12 cellular contexts compared by ENCODE assay signal in the genomic region with DNA sequence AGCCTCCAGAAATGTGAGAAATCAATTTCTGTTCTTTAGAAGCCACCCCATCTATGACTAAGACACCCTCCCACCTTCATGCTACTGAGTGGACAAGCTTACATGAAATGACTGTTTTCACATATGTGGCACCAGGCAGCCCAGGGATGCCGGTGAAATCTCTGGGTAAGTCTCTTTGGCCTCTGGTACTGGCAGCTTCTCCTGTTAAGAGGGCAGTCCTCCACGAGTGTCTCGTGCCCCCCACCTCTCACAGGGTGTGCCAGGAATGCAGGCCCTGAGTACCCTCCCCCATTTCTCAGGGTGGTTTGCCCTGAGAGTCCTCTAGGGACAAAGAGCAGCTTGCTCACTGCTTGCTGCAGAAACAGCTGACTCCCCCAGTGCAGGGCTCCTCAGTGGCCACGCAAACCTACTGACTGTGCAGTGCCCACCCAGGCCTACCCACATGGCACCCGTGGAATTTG. TPM values are rescaled to one million over a fixed set of nuclear protein-coding genes. Genes with fewer than 3 reads are reported as not detected.
DNase-seq lines count a peak whose midpoint lies in the region; ATAC-seq and TF ChIP-seq lines count a peak whose summit lies in the region.
"Had no signal": no experiment of that assay in that cellular context is flagged by ENCODE, and none has a peak within 500 bp of the region (broad histone marks: within the 10 kb centered on the region; RNA-seq: fewer than 3 reads in every experiment).

No MANE protein-coding gene starts in this region.

- no peaks in the 10 kb centered on the region for H3K9me3 ChIP-seq in heart right ventricle
- H3K9me3 ChIP-seq: adrenal gland, Peyer's patch had no signal

- peaks cover 0 to 7% (median 0%) of the 10 kb centered on the region in 7 donors for H3K27me3 ChIP-seq in heart right ventricle
- H3K27me3 ChIP-seq: adrenal gland, Peyer's patch had no signal

- DNase-seq in Right ventricle myocardium superior (peak; percentile 17), heart right ventricle (no peak), glutamatergic neuron (peak; percentile 11), T1000 (lab: John Stamatoyannopoulos, UW) (no peak)
- peak; percentile 41 to 45 for DNase-seq in stimulated activated naive CD8-positive, alpha-beta T cell treated with anti-CD3 and anti-CD28 coated beads, Interleukin-15, amount 100 ng/mL, for 72 hours
- DNase-seq in activated effector memory CD4-positive, alpha-beta T cell treated with Interleukin-2 at 50 U/mL for 16 hours = no peak
- DNase-seq: Peyer's patch had no signal

- peaks cover 19% of the 10 kb centered on the region for H3K4me1 Mint-ChIP-seq in glutamatergic neuron (ENCODE audit: low read depth, unreplicated experiment)
- peaks cover 83% of the 10 kb centered on the region for H3K4me1 Mint-ChIP-seq in stimulated activated naive CD8-positive, alpha-beta T cell treated with anti-CD3 and anti-CD28 coated beads, Interleukin-15, amount 100 ng/mL, for 72 hours

- peaks cover 12 to 51% (median 32%) of the 10 kb centered on the region in 9 donors for H3K4me1 ChIP-seq in heart right ventricle

- ATAC-seq in Right ventricle myocardium superior (ENCODE audit: poor library complexity) = no peak
- no peak for ATAC-seq in heart right ventricle
- ATAC-seq in stimulated activated naive CD8-positive, alpha-beta T cell treated with anti-CD3 and anti-CD28 coated beads, Interleukin-15, amount 100 ng/mL, for 72 hours = no peak
- no peak for ATAC-seq in GM19452 (IDR thresholded peaks at IDR 0.05; ENCODE audit: unreplicated experiment)

- no peak overlapping the region for H3K4me3 ChIP-seq in heart right ventricle
- H3K4me3 ChIP-seq: adrenal gland, Peyer's patch, skin epidermis had no signal

- no peak overlapping the region for H3K4me3 Mint-ChIP-seq in glutamatergic neuron (ENCODE audit: unreplicated experiment)
- peak overlapping the region; percentile 94 to 100 for H3K4me3 Mint-ChIP-seq in stimulated activated naive CD8-positive, alpha-beta T cell treated with anti-CD3 and anti-CD28 coated beads, Interleukin-15, amount 100 ng/mL, for 72 hours

- intact Hi-C loops in Right ventricle myocardium superior (cut with DNase I) = no loop called here
- intact Hi-C loops in heart right ventricle (cut with DNase I) = loop anchor here in 2 of 10 donors (5.0 to 10.0 kb wide), 2 partner anchors 36 to 61 kb away; no protein-coding TSS in a partner anchor

- H3K27ac Mint-ChIP-seq in glutamatergic neuron (ENCODE audit: unreplicated experiment) = no peak overlapping the region
- H3K27ac Mint-ChIP-seq in stimulated activated naive CD8-positive, alpha-beta T cell treated with anti-CD3 and anti-CD28 coated beads, Interleukin-15, amount 100 ng/mL, for 72 hours = peak overlapping the region in 1 of 2 donors; percentile 86

- 59 to 66% methylated on average over 5 of the region's 5 CpGs for WGBS in heart right ventricle, 2 donors

- H3K27me3 Mint-ChIP-seq in glutamatergic neuron (ENCODE audit: unreplicated experiment) = no peaks in the 10 kb centered on the region
- H3K27me3 Mint-ChIP-seq in stimulated activated naive CD8-positive, alpha-beta T cell treated with anti-CD3 and anti-CD28 coated beads, Interleukin-15, amount 100 ng/mL, for 72 hours = no peaks in the 10 kb centered on the region

- H3K36me3 Mint-ChIP-seq in glutamatergic neuron (ENCODE audit: unreplicated experiment) = no peaks in the 10 kb centered on the region

- TF ChIP-seq CTCF in heart right ventricle (IDR thresholded peaks at IDR 0.05) = no peak
- TF ChIP-seq CTCF in VCaP (conservative IDR thresholded peaks at IDR 0.05) = no peak
- no peak for TF ChIP-seq CTCF in glutamatergic neuron (IDR thresholded peaks at IDR 0.05; ENCODE audit: partially characterized antibody, unreplicated experiment)

- no peaks in the 10 kb centered on the region for H3K36me3 ChIP-seq in heart right ventricle
- H3K36me3 ChIP-seq: adrenal gland, Peyer's patch had no signal

- H3K9me3 Mint-ChIP-seq in glutamatergic neuron (ENCODE audit: unreplicated experiment) = peaks cover 1% of the 10 kb centered on the region
- H3K9me3 Mint-ChIP-seq in stimulated activated naive CD8-positive, alpha-beta T cell treated with anti-CD3 and anti-CD28 coated beads, Interleukin-15, amount 100 ng/mL, for 72 hours = no peaks in the 10 kb centered on the region

- no peak overlapping the region for H3K27ac ChIP-seq in heart right ventricle
- H3K27ac ChIP-seq in VCaP = 0 out of 2 replicates have a peak overlapping the region, but pooled peaks have one; percentile 34
- H3K27ac ChIP-seq: adrenal gland had no signal

RNA-seq across cellular contexts. Expression of gene PRXL2B, which starts 3.2 kb away (rescaled TPM):
- total RNA-seq in Right ventricle myocardium superior (9.8 TPM), heart right ventricle (10 to 100 TPM in 1 of 10 donors, 1 to 10 TPM in 9; 3.7 to 10.3 (median 5.3) TPM), glutamatergic neuron (ENCODE audit: unreplicated experiment) (46.1 TPM)
- polyA plus RNA-seq in heart right ventricle = 10 to 100 TPM in 1 of 2 donors, 1 to 10 TPM in 1; 6.8 to 12.0 TPM

RNA-seq across cellular contexts. Expression of gene TNFRSF14, which starts 27.2 kb away (rescaled TPM):
- 16.0 TPM for total RNA-seq in Right ventricle myocardium superior
- total RNA-seq in heart right ventricle = 10 to 100 TPM in 7 of 10 donors, 1 to 10 TPM in 3; 7.5 to 43.8 (median 13.0) TPM
- 10 to 100 TPM; 19.3 to 59.6 TPM for polyA plus RNA-seq in heart right ventricle
- 1.2 TPM for total RNA-seq in glutamatergic neuron (ENCODE audit: unreplicated experiment)

RNA-seq across cellular contexts. Expression of gene MMEL1, which starts 49.5 kb away (rescaled TPM):
- 0.48 TPM for total RNA-seq in Right ventricle myocardium superior
- total RNA-seq in heart right ventricle = under 1 TPM in 3 of 10 donors, not detected in 7; 0.17 to 0.77 (median 0.67) TPM
- 1 to 10 TPM in 1 of 2 donors, under 1 TPM in 1; 0.46 to 3.9 TPM for polyA plus RNA-seq in heart right ventricle
- 4.0 TPM for total RNA-seq in glutamatergic neuron (ENCODE audit: unreplicated experiment)

RNA-seq across cellular contexts. Expression of gene HES5, which starts 53.3 kb away (rescaled TPM):
- total RNA-seq in Right ventricle myocardium superior = 1.6 TPM
- 1 to 10 TPM in 6 of 10 donors, under 1 TPM in 3, not detected in 1; 0.51 to 3.1 (median 1.4) TPM for total RNA-seq in heart right ventricle
- 1 to 10 TPM; 1.0 to 1.1 TPM for polyA plus RNA-seq in heart right ventricle
- 21.2 TPM for total RNA-seq in glutamatergic neuron (ENCODE audit: unreplicated experiment)
- total RNA-seq: adrenal gland had no signal
- polyA plus RNA-seq: adrenal gland, BJ had no signal

RNA-seq across cellular contexts. Expression of gene PANK4, which starts 57.0 kb away (rescaled TPM):
- total RNA-seq in Right ventricle myocardium superior = 45.5 TPM
- 10 to 100 TPM; 29.8 to 56.4 (median 35.2) TPM for total RNA-seq in heart right ventricle
- polyA plus RNA-seq in heart right ventricle = 10 to 100 TPM; 26.1 to 35.6 TPM
- 58.5 TPM for total RNA-seq in glutamatergic neuron (ENCODE audit: unreplicated experiment)

Comparison
In these comparisons a context has a peak if more than half of its experiments do, and no peak if none do; other contexts are left out.
1. DNase-seq: peak in Right ventricle myocardium superior (single experiment), glutamatergic neuron (single experiment) and stimulated activated naive CD8-positive, alpha-beta T cell treated with anti-CD3 and anti-CD28 coated beads, Interleukin-15, amount 100 ng/mL, for 72 hours (2 of 2); none in heart right ventricle (0 of 2), activated effector memory CD4-positive, alpha-beta T cell treated with Interleukin-2 at 50 U/mL for 16 hours (single experiment) and T1000 (single experiment).